ENCODE assay signal across 1 cellular context in the genomic region with DNA sequence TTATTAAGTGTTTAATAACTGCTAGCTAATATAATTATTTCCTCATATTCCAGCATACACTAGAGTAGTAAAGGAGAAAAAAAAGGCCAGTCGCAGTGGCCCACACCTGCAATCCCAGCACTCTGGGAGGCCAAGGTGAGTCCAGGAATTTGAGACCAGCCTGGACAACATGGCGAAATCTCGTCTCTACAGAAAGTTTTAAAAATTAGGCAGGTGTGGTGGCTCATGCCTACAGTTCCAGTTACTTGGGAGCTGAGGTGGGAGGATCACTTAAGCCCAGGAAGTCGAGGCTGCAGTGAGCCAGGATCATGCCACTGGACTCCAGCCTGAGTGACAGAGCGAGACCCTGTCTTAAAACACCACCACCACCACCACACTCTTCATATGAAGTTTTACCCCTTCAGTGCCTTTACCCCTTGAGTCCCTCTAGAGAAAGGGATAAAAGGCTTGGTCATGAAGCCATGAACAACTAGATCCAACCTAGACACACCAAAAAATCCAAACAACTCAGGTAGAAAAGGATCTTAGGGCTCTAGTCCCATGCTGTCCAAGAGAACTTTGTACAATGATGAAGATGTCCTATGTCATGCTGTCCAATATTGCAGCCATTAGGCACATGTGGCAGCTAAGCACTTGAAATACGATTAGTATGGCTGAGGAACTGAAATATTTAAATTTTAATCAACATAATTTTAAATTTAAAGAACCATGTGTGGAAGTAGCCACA.
TF ChIP-seq lines count a peak whose summit lies in the region.

No MANE protein-coding gene starts in this region.

TF ChIP-seq in GM12891, 5 proteins besides CTCF, POLR2A, EP300 and RAD21:
- TF ChIP-seq SPI1 (IDR thresholded peaks at IDR 0.05; ENCODE audit: low read depth, low read length) = peak; percentile 29; the same call in 1 of the 2 replicates
- TF ChIP-seq TAF1 (IDR thresholded peaks at IDR 0.05; ENCODE audit: low read depth, low read length) = no peak
TF ChIP-seq in GM12891: peak in this region for 1.
